16 cellular contexts compared by ENCODE assay signal in the genomic region with DNA sequence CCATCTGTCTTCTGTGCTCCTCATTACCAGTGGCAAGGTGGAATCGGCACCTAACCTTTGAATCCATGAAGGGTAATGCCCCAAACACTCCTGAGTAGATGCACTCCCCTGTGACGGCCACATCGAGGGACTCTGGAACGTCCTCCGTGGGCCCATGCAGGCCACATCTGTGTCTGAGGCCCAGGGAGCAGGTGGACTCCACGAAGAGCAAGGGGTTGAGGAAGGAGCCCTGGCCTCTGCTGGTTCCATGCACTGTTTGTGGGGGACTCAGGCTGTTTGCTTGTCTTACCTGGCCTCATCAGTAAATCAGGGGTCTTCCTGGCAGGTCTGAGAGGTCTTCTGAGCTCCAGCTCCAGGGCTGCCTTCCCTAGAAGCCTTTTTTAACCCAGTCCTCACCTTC.
DNase-seq lines count a peak whose midpoint lies in the region; ATAC-seq lines count a peak whose summit lies in the region.
"Had no signal": no experiment of that assay in that cellular context is flagged by ENCODE, and none has a peak within 500 bp of the region (broad histone marks: within the 10 kb centered on the region; RNA-seq: fewer than 3 reads in every experiment).

No MANE protein-coding gene starts in this region.

- H3K27ac ChIP-seq in right cardiac atrium (ENCODE audit: low read length) (no peak overlapping the region), neuronal stem cell (replicated peaks; ENCODE audit: low read length) (no peak overlapping the region)
- H3K27ac ChIP-seq: 22Rv1; A549; BLaER1 treated with 17β-estradiol and CSF1 and Interleukin-3, amounts not matched to agents 10 nM and 100 nM; C4-2B had no signal

- ATAC-seq in Right ventricle myocardium inferior (no peak), right cardiac atrium (no peak)
- ATAC-seq: A549; CD8-positive, alpha-beta T cell had no signal

- H3K36me3 ChIP-seq in neuronal stem cell (replicated peaks in 1 of 2; ENCODE audit: control insufficient read depth in 2 of 2, insufficient read depth in 2 of 2, low read length in 2 of 2), result no peaks in the 10 kb centered on the region
- H3K36me3 ChIP-seq: BLaER1 treated with 17β-estradiol and CSF1 and Interleukin-3, amounts not matched to agents 10 nM and 100 nM had no signal

- no peaks in the 10 kb centered on the region for H3K4me1 ChIP-seq in right cardiac atrium (ENCODE audit: control insufficient read depth, insufficient read depth, low read length)
- peaks cover 5 to 6% of the 10 kb centered on the region in 2 donors for H3K4me1 ChIP-seq in neuronal stem cell (ENCODE audit: control insufficient read depth in 2 of 2, insufficient read depth in 1 of 2, low read depth in 1 of 2, low read length in 2 of 2)
- H3K4me1 ChIP-seq: A549; BLaER1 treated with 17β-estradiol and CSF1 and Interleukin-3, amounts not matched to agents 10 nM and 100 nM; Caco-2 had no signal

- H2BK120ac ChIP-seq in neuronal stem cell (ENCODE audit: low read depth, low read length), result no peak overlapping the region

- peak overlapping the region; percentile 58 for H3K18ac ChIP-seq in neuronal stem cell (ENCODE audit: low read length)

- no peak overlapping the region for H4K91ac ChIP-seq in neuronal stem cell (ENCODE audit: low read depth, low read length, poor library complexity)

- intact Hi-C loops in Right ventricle myocardium inferior (cut with DNase I), result no loop called here
- intact Hi-C loops in right cardiac atrium (cut with DNase I), result no loop called here

- H3K23ac ChIP-seq in neuronal stem cell (ENCODE audit: low read depth, low read length, poor library complexity), result no peak overlapping the region

- 72% methylated on average over 6 of the region's 6 CpGs for WGBS in right cardiac atrium
- no CpG with 5 or more reads among the region's 6 CpGs for WGBS in neuronal stem cell (ENCODE audit: extremely low coverage in 2 of 2, insufficient read length in 2 of 2, insufficient replicate concordance in 1 of 2), 2 donors

- H3K9me3 ChIP-seq in right cardiac atrium (ENCODE audit: control insufficient read depth, low read length), result no peaks in the 10 kb centered on the region
- peaks cover 0 to 1% of the 10 kb centered on the region in 2 donors for H3K9me3 ChIP-seq in neuronal stem cell (replicated peaks in 1 of 2; ENCODE audit: control insufficient read depth in 2 of 2, insufficient read depth in 1 of 2, low read depth in 1 of 2, low read length in 2 of 2)
- H3K9me3 ChIP-seq: A549, Caco-2 had no signal

- H3K9ac ChIP-seq in neuronal stem cell (ENCODE audit: low read depth, low read length, poor library complexity), result no peak overlapping the region
- H3K9ac ChIP-seq: BLaER1 treated with 17β-estradiol and CSF1 and Interleukin-3, amounts not matched to agents 10 nM and 100 nM had no signal

- no peak overlapping the region for H2BK12ac ChIP-seq in neuronal stem cell (ENCODE audit: low read length)

- peak; percentile 56 for DNase-seq in Right ventricle myocardium inferior (ENCODE audit: missing footprints)
- no peak for DNase-seq in right cardiac atrium
- DNase-seq in neuronal stem cell (ENCODE audit: low spot score), result no peak
- DNase-seq in pons (ENCODE audit: low spot score), result no peak
- no peak for DNase-seq in stimulated activated naive CD4-positive, alpha-beta T cell treated with Interleukin-2 at 50 U/mL for 16 hours (lab: John Stamatoyannopoulos, UW)
- DNase-seq: AML-193; Caco-2; Calu3; CD4-positive, alpha-beta T cell; CD8-positive, alpha-beta T cell; DMS79 treated with DMSO at 0.1 percent for 48 hours; GF-D8 had no signal

- peak overlapping the region; percentile 73 for H3K14ac ChIP-seq in neuronal stem cell (ENCODE audit: low read length)

- H2AFZ ChIP-seq in neuronal stem cell (ENCODE audit: low read length), result no peak overlapping the region

- no peaks in the 10 kb centered on the region for H3K79me1 ChIP-seq in neuronal stem cell (ENCODE audit: low read depth, low read length)

- H3K27me3 ChIP-seq in right cardiac atrium (ENCODE audit: control insufficient read depth, insufficient read depth), result no peaks in the 10 kb centered on the region
- peaks cover 0 to 3% (median 0%) of the 10 kb centered on the region in 3 experiments for H3K27me3 ChIP-seq in neuronal stem cell (ENCODE audit: control insufficient read depth in 3 of 3, insufficient read depth in 3 of 3, low read depth in 1 of 3, low read length in 3 of 3)
- H3K27me3 ChIP-seq: BLaER1 treated with 17β-estradiol and CSF1 and Interleukin-3, amounts not matched to agents 10 nM and 100 nM had no signal

- no peak overlapping the region for H3K4ac ChIP-seq in neuronal stem cell (ENCODE audit: low read length)

- H2BK15ac ChIP-seq in neuronal stem cell (ENCODE audit: low read length), result no peak overlapping the region

- no peak overlapping the region for H2AK5ac ChIP-seq in neuronal stem cell (ENCODE audit: low read depth, low read length)

- no peak overlapping the region for H3K4me3 ChIP-seq in right cardiac atrium (ENCODE audit: low read length)
- no peak overlapping the region for H3K4me3 ChIP-seq in neuronal stem cell (ENCODE audit: low read length in 2 of 2)
- H3K4me3 ChIP-seq: A549; BLaER1 treated with 17β-estradiol and CSF1 and Interleukin-3, amounts not matched to agents 10 nM and 100 nM had no signal

- H3K4me2 ChIP-seq in neuronal stem cell (ENCODE audit: insufficient read depth, low read length, poor library complexity, severe bottlenecking), result no peak overlapping the region
- H3K4me2 ChIP-seq: A549; BLaER1 treated with 17β-estradiol and CSF1 and Interleukin-3, amounts not matched to agents 10 nM and 100 nM had no signal

- no peak overlapping the region for H2BK5ac ChIP-seq in neuronal stem cell (ENCODE audit: low read length)

- H4K8ac ChIP-seq in neuronal stem cell (ENCODE audit: low read depth, low read length), result no peak overlapping the region
